In genomic region chr3:134618986-134619615, GRCh38 we compare ENCODE assay signal across 20 cellular contexts. TPM values are rescaled to one million over a fixed set of nuclear protein-coding genes. Genes with fewer than 3 reads are reported as not detected.
DNase-seq lines count a peak whose midpoint lies in the region; ATAC-seq and TF ChIP-seq lines count a peak whose summit lies in the region.
"Had no signal": no experiment of that assay in that cellular context is flagged by ENCODE, and none has a peak within 500 bp of the region (broad histone marks: within the 10 kb centered on the region; RNA-seq: fewer than 3 reads in every experiment).

No MANE protein-coding gene starts in this region.

- H2AFZ ChIP-seq in IMR-90 (replicated peaks; ENCODE audit: low read length, poor library complexity) = peak overlapping the region; percentile 69

- H3K4ac ChIP-seq in IMR-90 (ENCODE audit: low read depth, low read length) = no peak overlapping the region

- DNase-seq in IMR-90 = no peak
- peak; percentile 6 for DNase-seq in left lobe of liver (ENCODE audit: low spot score)
- DNase-seq in retina = peak; percentile 11
- DNase-seq in NCI-H2107 (lab: John Stamatoyannopoulos, UW) = no peak
- no peak for DNase-seq in SIG-M5 treated with dmso at 0.1 percent for 504 hours (lab: John Stamatoyannopoulos, UW; ENCODE audit: unreplicated experiment)
- no peak for DNase-seq in body of pancreas
- DNase-seq: CD4-positive, CD25-positive, alpha-beta regulatory T cell; DMS153; H7; NCI-H1105; NCI-H1694; NCI-H2081; NCI-H2171 treated with DMSO at 0.1 percent for 48 hours; NCI-H446; NCI-H526 treated with DMSO at 0.1 percent for 48 hours; OCI-M1 had no signal

- no peak overlapping the region for H2BK15ac ChIP-seq in IMR-90 (ENCODE audit: low read depth, low read length)

- no peak overlapping the region for H4K5ac ChIP-seq in IMR-90 (ENCODE audit: low read depth, low read length)

- no peak overlapping the region for H3K4me2 ChIP-seq in IMR-90 (ENCODE audit: low read depth, low read length)

- no peaks in the 10 kb centered on the region; the same call in 1 of the 2 replicates for H3K9me1 ChIP-seq in IMR-90 (ENCODE audit: insufficient read depth, low read length)

- H2AK5ac ChIP-seq in IMR-90 (ENCODE audit: low read depth, low read length) = no peak overlapping the region

- TF ChIP-seq POLR2A in IMR-90 (IDR thresholded peaks at IDR 0.05; ENCODE audit: low read depth, low read length) (no peak), body of pancreas (IDR thresholded peaks at IDR 0.05) (no peak)

- H3K27ac Mint-ChIP-seq in activated T-helper 17 cell treated with anti-CD3 and anti-CD28 coated beads, Interleukin-2, amount 50 U/mL, for 72 hours = no peak overlapping the region
- H3K27ac Mint-ChIP-seq: CD4-positive, CD25-positive, alpha-beta regulatory T cell; IgD-negative memory B cell had no signal

- no peak for ATAC-seq in IMR-90 (ENCODE audit: low read depth)
- peak; percentile 11 for ATAC-seq in activated T-helper 17 cell treated with anti-CD3 and anti-CD28 coated beads, Interleukin-2, amount 50 U/mL, for 72 hours (replicated peaks)
- no peak for ATAC-seq in left lobe of liver
- no peak for ATAC-seq in body of pancreas
- ATAC-seq: Right ventricle myocardium inferior had no signal

- no peaks in the 10 kb centered on the region for H3K27me3 Mint-ChIP-seq in activated T-helper 17 cell treated with anti-CD3 and anti-CD28 coated beads, Interleukin-2, amount 50 U/mL, for 72 hours
- H3K27me3 Mint-ChIP-seq: CD4-positive, CD25-positive, alpha-beta regulatory T cell; IgD-negative memory B cell had no signal

- intact Hi-C loops in IMR-90 (cut with micrococcal nuclease) = no loop called here
- intact Hi-C loops in body of pancreas (cut with DNase I) = no loop called here

- H3K27me3 ChIP-seq in IMR-90 (ENCODE audit: control insufficient read depth, insufficient read depth, low read length) (peaks cover 14% of the 10 kb centered on the region), body of pancreas (no peaks in the 10 kb centered on the region)

- H4K8ac ChIP-seq in IMR-90 (ENCODE audit: low read depth in 2 of 2, low read length in 2 of 2) = no peak overlapping the region

- CTCF ChIA-PET in IMR-90 (lab: Yijun Ruan, JAX) = no interaction called here

- no peaks in the 10 kb centered on the region for H4K20me1 ChIP-seq in IMR-90 (ENCODE audit: insufficient read depth, low read length)

- H3K36me3 ChIP-seq in IMR-90 (ENCODE audit: control insufficient read depth, insufficient read depth, low read length) = no peaks in the 10 kb centered on the region
- no peaks in the 10 kb centered on the region for H3K36me3 ChIP-seq in body of pancreas (replicated peaks in 1 of 2; ENCODE audit: insufficient read depth in 1 of 2, low read depth in 2 of 2)

- no peak overlapping the region for H2BK120ac ChIP-seq in IMR-90 (ENCODE audit: low read depth, low read length)

- no peak overlapping the region for H3K4me3 Mint-ChIP-seq in activated T-helper 17 cell treated with anti-CD3 and anti-CD28 coated beads, Interleukin-2, amount 50 U/mL, for 72 hours
- H3K4me3 Mint-ChIP-seq: CD4-positive, CD25-positive, alpha-beta regulatory T cell; IgD-negative memory B cell had no signal

- no peak overlapping the region for H4K91ac ChIP-seq in IMR-90 (ENCODE audit: insufficient read depth, low read depth, low read length)

- H3K18ac ChIP-seq in IMR-90 (ENCODE audit: low read depth, low read length) = no peak overlapping the region

- no peak overlapping the region for H3K23ac ChIP-seq in IMR-90 (ENCODE audit: low read depth, low read length)

- H3K9me3 Mint-ChIP-seq in activated T-helper 17 cell treated with anti-CD3 and anti-CD28 coated beads, Interleukin-2, amount 50 U/mL, for 72 hours = no peaks in the 10 kb centered on the region
- H3K9me3 Mint-ChIP-seq: CD4-positive, CD25-positive, alpha-beta regulatory T cell had no signal

- no peaks in the 10 kb centered on the region for H3K36me3 Mint-ChIP-seq in activated T-helper 17 cell treated with anti-CD3 and anti-CD28 coated beads, Interleukin-2, amount 50 U/mL, for 72 hours (ENCODE audit: low read depth)
- H3K36me3 Mint-ChIP-seq: IgD-negative memory B cell had no signal

- H2BK20ac ChIP-seq in IMR-90 (ENCODE audit: low read depth, low read length) = no peak overlapping the region

- H3K4me1 ChIP-seq in IMR-90 (ENCODE audit: control insufficient read depth, insufficient read depth, low read length) = peaks cover 2% of the 10 kb centered on the region; the same call in 1 of the 2 replicates
- H3K4me1 ChIP-seq in body of pancreas = no peaks in the 10 kb centered on the region

- no peak overlapping the region for H3K4me3 ChIP-seq in IMR-90 (ENCODE audit: insufficient read depth, low read depth, low read length)
- H3K4me3 ChIP-seq in body of pancreas = no peak overlapping the region

- no peaks in the 10 kb centered on the region for H3K79me1 ChIP-seq in IMR-90 (ENCODE audit: low read depth in 1 of 2, low read length in 2 of 2)

- no peak for TF ChIP-seq RAD21 in IMR-90 (IDR thresholded peaks at IDR 0.05; ENCODE audit: low read length)

- H3K27ac ChIP-seq in IMR-90 (ENCODE audit: insufficient read depth, low read length) (no peak overlapping the region), body of pancreas (no peak overlapping the region)

- dilution Hi-C loops in IMR-90 (cut with HindIII; ENCODE audit: low sequenced_read_pairs, unreplicated experiment) = no loop called here

- TF ChIP-seq CTCF in IMR-90 (conservative IDR thresholded peaks at IDR 0.05; ENCODE audit: low read depth, low read length) (no peak), body of pancreas (IDR thresholded peaks at IDR 0.05) (no peak)

- in situ Hi-C loops in IMR-90 (cut with MboI; ENCODE audit: low sequenced_read_pairs) = no loop called here

- no peak overlapping the region for H2AK9ac ChIP-seq in IMR-90 (replicated peaks; ENCODE audit: low read depth, low read length, poor library complexity)

- H3K56ac ChIP-seq in IMR-90 (ENCODE audit: extremely low read depth, insufficient read depth, low read length) = no peak overlapping the region

- H3K9ac ChIP-seq in IMR-90 (ENCODE audit: low read depth, low read length) = no peak overlapping the region

- no peak overlapping the region for H2BK5ac ChIP-seq in IMR-90 (ENCODE audit: low read depth, low read length, poor library complexity, severe bottlenecking)

- no CpG with 5 or more reads among the region's 7 CpGs for WGBS in IMR-90 (ENCODE audit: extremely low coverage in 2 of 2, insufficient read length in 1 of 2), 2 experiments
- WGBS in body of pancreas, 2 donors = 85 to 91% methylated on average over 7 of the region's 7 CpGs

- no peak overlapping the region for H3K14ac ChIP-seq in IMR-90 (replicated peaks; ENCODE audit: low read depth, low read length)

- H3K4me1 Mint-ChIP-seq in activated T-helper 17 cell treated with anti-CD3 and anti-CD28 coated beads, Interleukin-2, amount 50 U/mL, for 72 hours = no peaks in the 10 kb centered on the region
- H3K4me1 Mint-ChIP-seq: CD4-positive, CD25-positive, alpha-beta regulatory T cell had no signal

- BruUV-seq in IMR-90 (replicated peaks; lab: Mats Ljungman, UMichigan) = no TSS peak

- H3K9me3 ChIP-seq in IMR-90 (ENCODE audit: control insufficient read depth, insufficient read depth, low read length) = no peaks in the 10 kb centered on the region
- no peaks in the 10 kb centered on the region for H3K9me3 ChIP-seq in body of pancreas

- POLR2A ChIA-PET in IMR-90 (lab: Charles Lee; ENCODE audit: unreplicated experiment) = no interaction called here

TF ChIP-seq in IMR-90, 13 proteins besides CTCF, POLR2A, EP300 and RAD21:
- no peak for TF ChIP-seq MAZ (IDR thresholded peaks at IDR 0.05; ENCODE audit: borderline replicate concordance, low read depth, low read length)
- no peak for TF ChIP-seq RFX5 (IDR thresholded peaks at IDR 0.05; ENCODE audit: low read depth, low read length)
- TF ChIP-seq BHLHE40 (IDR thresholded peaks at IDR 0.05; ENCODE audit: low read depth, low read length) = no peak

RNA-seq across cellular contexts. Expression of gene KY, which starts 31.7 kb away (rescaled TPM):
- under 0.01 TPM in 2 replicates for total RNA-seq in IMR-90 (2012; rRNA removed)
- polyA plus RNA-seq in IMR-90 (2012; rRNA removed) = 0.04 and 0.09 TPM in 2 replicates
- 0.02 TPM in 2 replicates for polyA plus RNA-seq in IMR-90 (2012; cell fraction: cytosol; rRNA removed)
- polyA plus RNA-seq in IMR-90 (2012; cell fraction: nucleus; rRNA removed; ENCODE audit: low replicate concordance) = 0.02 and 0.04 TPM in 2 replicates
- total RNA-seq in activated T-helper 17 cell treated with anti-CD3 and anti-CD28 coated beads, Interleukin-2, amount 50 U/mL, for 72 hours = not detected
- not detected for total RNA-seq in left lobe of liver
- total RNA-seq in body of pancreas = under 1 TPM in 1 of 2 donors, not detected in 1; 0.26 TPM
- total RNA-seq: CD4-positive, CD25-positive, alpha-beta regulatory T cell; SK-MEL-5 had no signal
- polyA plus RNA-seq: CD4-positive, CD25-positive, alpha-beta regulatory T cell; IgD-negative memory B cell had no signal

Comparison
In these comparisons a context has a peak if more than half of its experiments do, and no peak if none do; other contexts are left out.
1. DNase-seq: peak in left lobe of liver (single experiment) and retina (single experiment); none in IMR-90 (single experiment), NCI-H2107 (single experiment), SIG-M5 treated with dmso at 0.1 percent for 504 hours (single experiment) and body of pancreas (0 of 4).